8 cellular contexts compared by ENCODE assay signal in genomic region chr6:36444470-36444869, GRCh38. TPM values are rescaled to one million over a fixed set of nuclear protein-coding genes. Genes with fewer than 3 reads are reported as not detected.
DNase-seq lines count a peak whose midpoint lies in the region; ATAC-seq, FAIRE-seq and TF ChIP-seq lines count a peak whose summit lies in the region.

No MANE protein-coding gene starts in this region.

- H3K4me3 ChIP-seq in ascending aorta (peak overlapping the region; percentile 88 to 92), HepG2 (replicated peaks in 1 of 3; ENCODE audit: insufficient read depth in 1 of 3, low read depth in 2 of 3, low read length in 3 of 3) (peak overlapping the region; percentile 78 to 93 (median 93)), tibial artery (peak overlapping the region; percentile 88 to 95)

- peak overlapping the region; percentile 87 for H3K9ac ChIP-seq in HepG2 (ENCODE audit: insufficient read depth, low read depth, low read length)

- TF ChIP-seq CTCF in ascending aorta (IDR thresholded peaks at IDR 0.05) = no peak
- TF ChIP-seq CTCF in HepG2 (CRISPR knock-in tag; IDR thresholded peaks at IDR 0.05) = no peak
- TF ChIP-seq CTCF in tibial artery (IDR thresholded peaks at IDR 0.05) = no peak
- no peak for TF ChIP-seq CTCF in GM20000 (IDR thresholded peaks at IDR 0.05; ENCODE audit: extremely low read depth, missing control alignments)

- POLR2A ChIA-PET in activated CD4-positive, alpha-beta T cell treated with anti-CD3 and anti-CD28 coated beads, Interleukin-2, amount 10 ng/mL, durations not matched to agents 7 days and 5 days (lab: Charles Lee) = no interaction called here
- POLR2A ChIA-PET in HepG2 (lab: Yijun Ruan, JAX) = interaction anchor here (1.7 kb wide), 1 partner anchor 21 kb away, joined by 23 read pairs; no protein-coding TSS in a partner anchor

- H3K36me3 ChIP-seq in ascending aorta (peaks cover 0 to 11% of the 10 kb centered on the region in 2 donors), HepG2 (replicated peaks in 1 of 2; ENCODE audit: control insufficient read depth in 1 of 2, insufficient read depth in 2 of 2, low read length in 2 of 2) (peaks cover 0 to 2% of the 10 kb centered on the region in 2 experiments; a peak in 2 of 5 replicates), tibial artery (peaks cover 0 to 9% (median 6%) of the 10 kb centered on the region in 3 donors)

- H3K9me3 ChIP-seq in ascending aorta (no peaks in the 10 kb centered on the region), HepG2 (ENCODE audit: low read length) (no peaks in the 10 kb centered on the region), tibial artery (no peaks in the 10 kb centered on the region)

- no peak for TF ChIP-seq RAD21 in HepG2 (CRISPR knock-in tag; IDR thresholded peaks at IDR 0.05)

- peaks cover 24% of the 10 kb centered on the region for H3K36me3 Mint-ChIP-seq in activated CD4-positive, alpha-beta T cell treated with anti-CD3 and anti-CD28 coated beads, Interleukin-2, amount 10 ng/mL, durations not matched to agents 7 days and 5 days (ENCODE audit: low read depth)

- no peaks in the 10 kb centered on the region; the same call in 1 of the 2 replicates for H4K20me1 ChIP-seq in HepG2 (ENCODE audit: insufficient read depth, low read length)

- H3K4me3 Mint-ChIP-seq in activated CD4-positive, alpha-beta T cell treated with anti-CD3 and anti-CD28 coated beads, Interleukin-2, amount 10 ng/mL, durations not matched to agents 7 days and 5 days = peak overlapping the region; percentile 97

- H3K27me3 ChIP-seq in ascending aorta = no peaks in the 10 kb centered on the region
- no peaks in the 10 kb centered on the region; a peak in 1 of 5 replicates for H3K27me3 ChIP-seq in HepG2 (ENCODE audit: control insufficient read depth in 1 of 2, insufficient read depth in 2 of 2, low read length in 2 of 2)
- no peaks in the 10 kb centered on the region for H3K27me3 ChIP-seq in tibial artery

- peaks cover 4% of the 10 kb centered on the region for H3K9me3 Mint-ChIP-seq in activated CD4-positive, alpha-beta T cell treated with anti-CD3 and anti-CD28 coated beads, Interleukin-2, amount 10 ng/mL, durations not matched to agents 7 days and 5 days

- intact Hi-C loops in ascending aorta (cut with DNase I) (loop anchor here (5.0 kb wide), 1 partner anchor 57 kb away; the partner anchor contains the start of gene ETV7), HepG2 (cut with micrococcal nuclease; ENCODE audit: unreplicated experiment) (loop anchor here (1.0 to 5.0 kb wide), 3 partner anchors 21 to 150 kb away; partner anchors contain the start of genes SRSF3 and STK38), tibial artery (cut with DNase I; ENCODE audit: low total_unique reads) (loop anchor here (5.0 kb wide), 1 partner anchor 148 kb away; the partner anchor contains the start of gene SRSF3)

- CTCF ChIA-PET in activated CD4-positive, alpha-beta T cell treated with anti-CD3 and anti-CD28 coated beads, Interleukin-2, amount 10 ng/mL, durations not matched to agents 7 days and 5 days (lab: Charles Lee) = interaction anchor here (0.5 kb wide), 1 partner anchor 280 kb away, joined by 3 read pairs; no protein-coding TSS in a partner anchor
- CTCF ChIA-PET in HepG2 (lab: Yijun Ruan, JAX; ENCODE audit: low intra/inter-chr PET ratio, low total read pairs) = interaction anchor here (3.3 kb wide), 1 partner anchor 21 kb away, joined by 13 read pairs; no protein-coding TSS in a partner anchor

- H3K27ac Mint-ChIP-seq in activated CD4-positive, alpha-beta T cell treated with anti-CD3 and anti-CD28 coated beads, Interleukin-2, amount 10 ng/mL, durations not matched to agents 7 days and 5 days = peak overlapping the region; percentile 98

- no peak overlapping the region for H2AFZ ChIP-seq in HepG2 (ENCODE audit: low read length)

- ATAC-seq in HepG2 (no peak), GM21723 (IDR thresholded peaks at IDR 0.05; ENCODE audit: unreplicated experiment) (no peak)

- FAIRE-seq in HepG2 (lab: Jason Lieb, UNC) = no peak

- no TSS peak for BruUV-seq in HepG2 (replicated peaks; lab: Mats Ljungman, UMichigan)

- H3K27ac ChIP-seq in ascending aorta (peak overlapping the region; percentile 96 to 97), HepG2 (ENCODE audit: extremely low read length, insufficient read depth, low read length) (peak overlapping the region; percentile 94), tibial artery (peak overlapping the region; percentile 96 to 97)

- in situ Hi-C loops in HepG2 (cut with HindIII; ENCODE audit: extremely low pct_ligation_motif_present, low pct_unique_long_range_greater_than_20kb) = loop anchor here (5.0 kb wide), 1 partner anchor 153 kb away; no protein-coding TSS in a partner anchor

- peaks cover 47% of the 10 kb centered on the region for H3K4me1 Mint-ChIP-seq in activated CD4-positive, alpha-beta T cell treated with anti-CD3 and anti-CD28 coated beads, Interleukin-2, amount 10 ng/mL, durations not matched to agents 7 days and 5 days

- 90% methylated on average over 3 of the region's 3 CpGs for WGBS in HepG2 (ENCODE audit: low lambda C conversion rate)

- H3K4me1 ChIP-seq in ascending aorta (peaks cover 0 to 25% of the 10 kb centered on the region in 2 donors), HepG2 (ENCODE audit: insufficient read depth, low read length) (peaks cover 35% of the 10 kb centered on the region), tibial artery (peaks cover 0 to 53% (median 24%) of the 10 kb centered on the region in 4 donors)

- DNase-seq in activated CD4-positive, alpha-beta T cell treated with anti-CD3 and anti-CD28 coated beads, Interleukin-2, amount 10 ng/mL, durations not matched to agents 7 days and 5 days = no peak
- no peak for DNase-seq in activated CD4-positive, alpha-beta T cell treated with anti-CD3 and anti-CD28 coated beads, Interleukin-2, amount 50 U/mL, for 4 hours
- DNase-seq in ascending aorta (ENCODE audit: low spot score in 2 of 2) (no peak), HepG2 (ENCODE audit: low spot score) (no peak), tibial artery (no peak), NCI-H1092 (lab: John Stamatoyannopoulos, UW) (no peak), GM20000 (ENCODE audit: low spot score) (no peak)

- no peaks in the 10 kb centered on the region for H3K27me3 Mint-ChIP-seq in activated CD4-positive, alpha-beta T cell treated with anti-CD3 and anti-CD28 coated beads, Interleukin-2, amount 10 ng/mL, durations not matched to agents 7 days and 5 days

- H3K79me2 ChIP-seq in HepG2 (ENCODE audit: insufficient read depth, low read length) = peaks cover 59% of the 10 kb centered on the region

- H3K4me2 ChIP-seq in HepG2 (ENCODE audit: low read depth, low read length) = peak overlapping the region; percentile 88

- no peak for TF ChIP-seq POLR2A in HepG2 (IDR thresholded peaks at IDR 0.05; ENCODE audit: insufficient read depth in 1 of 2, low read depth in 2 of 2, low read length in 2 of 2)

- no peak for TF ChIP-seq EP300 in HepG2 (IDR thresholded peaks at IDR 0.05; ENCODE audit: low read depth in 2 of 2, low read length in 2 of 2)
- no peak for TF ChIP-seq EP300 in HepG2 (CRISPR knock-in tag; IDR thresholded peaks at IDR 0.05; ENCODE audit: borderline replicate concordance)

RNA-seq across cellular contexts. Expression of gene KCTD20, which starts 1.7 kb away (rescaled TPM):
- 10 to 100 TPM; 49.7 to 49.8 TPM for total RNA-seq in activated CD4-positive, alpha-beta T cell treated with anti-CD3 and anti-CD28 coated beads, Interleukin-2, amount 10 ng/mL, durations not matched to agents 7 days and 5 days
- total RNA-seq in ascending aorta (71.5 TPM), HepG2 (2016; rRNA removed; fragmentation: Illumina TruSeq; extraction: Trizol) (67.1 and 103 TPM in 2 replicates)
- 26.7 and 28.2 TPM in 2 replicates for total RNA-seq in HepG2 (2016; cell fraction: cytosol; rRNA removed; fragmentation: Illumina TruSeq; extraction: Trizol; ENCODE audit: low read depth)
- 69.3 and 101 TPM in 2 replicates for total RNA-seq in HepG2 (2016; cell fraction: insoluble cytoplasmic fraction; rRNA removed; fragmentation: Illumina TruSeq; extraction: Trizol)
- total RNA-seq in HepG2 (2016; cell fraction: membrane; rRNA removed; fragmentation: Illumina TruSeq; extraction: Trizol) = 84.1 and 87.5 TPM in 2 replicates
- total RNA-seq in HepG2 (2016; cell fraction: nucleus; rRNA removed; fragmentation: Illumina TruSeq; extraction: Trizol) = 37.0 and 39.6 TPM in 2 replicates
- 44.7 and 52.7 TPM in 2 replicates for polyA plus RNA-seq in HepG2 (2011; rRNA removed)
- 32.0 and 41.2 TPM in 2 replicates for polyA plus RNA-seq in HepG2 (2011; cell fraction: cytosol; rRNA removed)
- polyA plus RNA-seq in HepG2 (2011; cell fraction: nucleus; rRNA removed) = 11.2 and 17.3 TPM in 2 replicates
- 41.8 and 45.4 TPM in 2 replicates for polyA plus RNA-seq in HepG2 (2012)
- 20.4 and 21.4 TPM in 2 replicates for polyA plus RNA-seq in HepG2 (2016; cell fraction: cytosol; fragmentation: Illumina TruSeq; extraction: Trizol; ENCODE audit: low read depth)
- 58.8 and 61.0 TPM in 2 replicates for polyA plus RNA-seq in HepG2 (2016; cell fraction: insoluble cytoplasmic fraction; fragmentation: Illumina TruSeq; extraction: Trizol; ENCODE audit: low read depth)
- polyA plus RNA-seq in HepG2 (2016; cell fraction: membrane; fragmentation: Illumina TruSeq; extraction: Trizol; ENCODE audit: low read depth) = 36.6 and 38.4 TPM in 2 replicates
- 28.5 and 29.9 TPM in 2 replicates for polyA plus RNA-seq in HepG2 (2016; cell fraction: nucleus; fragmentation: Illumina TruSeq; extraction: Trizol; ENCODE audit: insufficient read depth, low read depth)
- polyA minus RNA-seq in HepG2 (2011; rRNA and poly(A)+ RNA removed; ENCODE audit: low replicate concordance) = 78.2 and 137 TPM in 2 replicates
- polyA minus RNA-seq in HepG2 (2011; cell fraction: cytosol; rRNA and poly(A)+ RNA removed) = 45.6 and 62.7 TPM in 2 replicates
- 42.6 and 54.1 TPM in 2 replicates for polyA minus RNA-seq in HepG2 (2011; cell fraction: nucleus; rRNA and poly(A)+ RNA removed)

RNA-seq across cellular contexts. Expression of gene PXT1, which starts 1.8 kb away (rescaled TPM):
- under 1 TPM; 0.17 to 0.40 TPM for total RNA-seq in activated CD4-positive, alpha-beta T cell treated with anti-CD3 and anti-CD28 coated beads, Interleukin-2, amount 10 ng/mL, durations not matched to agents 7 days and 5 days
- total RNA-seq in ascending aorta (not detected), HepG2 (2016; rRNA removed; fragmentation: Illumina TruSeq; extraction: Trizol) (not detected in 2 replicates)
- 0.79 and 0.91 TPM in 2 replicates for total RNA-seq in HepG2 (2016; cell fraction: cytosol; rRNA removed; fragmentation: Illumina TruSeq; extraction: Trizol; ENCODE audit: low read depth)
- total RNA-seq in HepG2 (2016; cell fraction: insoluble cytoplasmic fraction; rRNA removed; fragmentation: Illumina TruSeq; extraction: Trizol) = 0.04 TPM in 1 of 2 replicates, not detected in the other
- 0.28 and 0.40 TPM in 2 replicates for total RNA-seq in HepG2 (2016; cell fraction: membrane; rRNA removed; fragmentation: Illumina TruSeq; extraction: Trizol)
- total RNA-seq in HepG2 (2016; cell fraction: nucleus; rRNA removed; fragmentation: Illumina TruSeq; extraction: Trizol) = 0.16 and 0.19 TPM in 2 replicates
- 0.04 TPM in 1 of 2 replicates, not detected in the other for polyA plus RNA-seq in HepG2 (2011; rRNA removed)
- 0.04 and 0.08 TPM in 2 replicates for polyA plus RNA-seq in HepG2 (2011; cell fraction: cytosol; rRNA removed)
- not detected in 2 replicates for polyA plus RNA-seq in HepG2 (2011; cell fraction: nucleus; rRNA removed)
- polyA plus RNA-seq in HepG2 (2012) = not detected in 2 replicates
- not detected in 2 replicates for polyA plus RNA-seq in HepG2 (2016; cell fraction: cytosol; fragmentation: Illumina TruSeq; extraction: Trizol; ENCODE audit: low read depth)
- polyA plus RNA-seq in HepG2 (2016; cell fraction: insoluble cytoplasmic fraction; fragmentation: Illumina TruSeq; extraction: Trizol; ENCODE audit: low read depth) = not detected in 2 replicates
- polyA plus RNA-seq in HepG2 (2016; cell fraction: membrane; fragmentation: Illumina TruSeq; extraction: Trizol; ENCODE audit: low read depth) = not detected in 2 replicates
- polyA plus RNA-seq in HepG2 (2016; cell fraction: nucleus; fragmentation: Illumina TruSeq; extraction: Trizol; ENCODE audit: insufficient read depth, low read depth) = not detected in 2 replicates
- 0.20 and 0.21 TPM in 2 replicates for polyA minus RNA-seq in HepG2 (2011; rRNA and poly(A)+ RNA removed; ENCODE audit: low replicate concordance)
- polyA minus RNA-seq in HepG2 (2011; cell fraction: cytosol; rRNA and poly(A)+ RNA removed) = not detected in 2 replicates
- polyA minus RNA-seq in HepG2 (2011; cell fraction: nucleus; rRNA and poly(A)+ RNA removed) = 0.25 and 0.26 TPM in 2 replicates

RNA-seq across cellular contexts. Expression of gene ETV7, which starts 57.0 kb away (rescaled TPM):
- 10 to 100 TPM; 13.4 to 15.3 TPM for total RNA-seq in activated CD4-positive, alpha-beta T cell treated with anti-CD3 and anti-CD28 coated beads, Interleukin-2, amount 10 ng/mL, durations not matched to agents 7 days and 5 days
- total RNA-seq in ascending aorta (not detected), HepG2 (2016; rRNA removed; fragmentation: Illumina TruSeq; extraction: Trizol) (not detected in 2 replicates)
- total RNA-seq in HepG2 (2016; cell fraction: cytosol; rRNA removed; fragmentation: Illumina TruSeq; extraction: Trizol; ENCODE audit: low read depth) = not detected in 2 replicates
- not detected in 2 replicates for total RNA-seq in HepG2 (2016; cell fraction: insoluble cytoplasmic fraction; rRNA removed; fragmentation: Illumina TruSeq; extraction: Trizol)
- not detected in 2 replicates for total RNA-seq in HepG2 (2016; cell fraction: membrane; rRNA removed; fragmentation: Illumina TruSeq; extraction: Trizol)
- not detected in 2 replicates for total RNA-seq in HepG2 (2016; cell fraction: nucleus; rRNA removed; fragmentation: Illumina TruSeq; extraction: Trizol)
- not detected in 2 replicates for polyA plus RNA-seq in HepG2 (2011; rRNA removed)
- not detected in 2 replicates for polyA plus RNA-seq in HepG2 (2011; cell fraction: cytosol; rRNA removed)
- polyA plus RNA-seq in HepG2 (2011; cell fraction: nucleus; rRNA removed) = not detected in 2 replicates
- 0.09 TPM in 1 of 2 replicates, not detected in the other for polyA plus RNA-seq in HepG2 (2012)
- not detected in 2 replicates for polyA plus RNA-seq in HepG2 (2016; cell fraction: cytosol; fragmentation: Illumina TruSeq; extraction: Trizol; ENCODE audit: low read depth)
- not detected in 2 replicates for polyA plus RNA-seq in HepG2 (2016; cell fraction: insoluble cytoplasmic fraction; fragmentation: Illumina TruSeq; extraction: Trizol; ENCODE audit: low read depth)
- polyA plus RNA-seq in HepG2 (2016; cell fraction: membrane; fragmentation: Illumina TruSeq; extraction: Trizol; ENCODE audit: low read depth) = not detected in 2 replicates
- polyA plus RNA-seq in HepG2 (2016; cell fraction: nucleus; fragmentation: Illumina TruSeq; extraction: Trizol; ENCODE audit: insufficient read depth, low read depth) = not detected in 2 replicates
- polyA minus RNA-seq in HepG2 (2011; rRNA and poly(A)+ RNA removed; ENCODE audit: low replicate concordance) = not detected in 2 replicates
- polyA minus RNA-seq in HepG2 (2011; cell fraction: cytosol; rRNA and poly(A)+ RNA removed) = not detected in 2 replicates
- polyA minus RNA-seq in HepG2 (2011; cell fraction: nucleus; rRNA and poly(A)+ RNA removed) = not detected in 2 replicates

Comparison
In these comparisons a context has a peak if more than half of its experiments do, and no peak if none do; other contexts are left out.
1. RNA of gene ETV7, which starts 57.0 kb away (total RNA-seq): 13.4 to 15.3 TPM in activated CD4-positive, alpha-beta T cell treated with anti-CD3 and anti-CD28 coated beads, Interleukin-2, amount 10 ng/mL, durations not matched to agents 7 days and 5 days; not detected in ascending aorta (single experiment) and not detected in HepG2; every median in the first group is over 10 times any median in the second.
2. Peak in every context shown above with its lines, with median percentiles within 50 percentile points of each other: H3K27ac ChIP-seq and H3K4me3 ChIP-seq.